Comparison of ENCODE assay signal across 23 cellular contexts in genomic region chr12:96297504-96297903, GRCh38.
DNase-seq lines count a peak whose midpoint lies in the region; ATAC-seq and TF ChIP-seq lines count a peak whose summit lies in the region.
"Had no signal": no experiment of that assay in that cellular context is flagged by ENCODE, and none has a peak within 500 bp of the region (broad histone marks: within the 10 kb centered on the region; RNA-seq: fewer than 3 reads in every experiment).

No MANE protein-coding gene starts in this region.

- H3K4ac ChIP-seq in neuronal stem cell (ENCODE audit: low read length): no peak overlapping the region

- H3K23ac ChIP-seq in neuronal stem cell (ENCODE audit: low read depth, low read length, poor library complexity): no peak overlapping the region

- no peak overlapping the region for H4K8ac ChIP-seq in neuronal stem cell (ENCODE audit: low read depth, low read length)

- no CpG with 5 or more reads among the region's 4 CpGs for WGBS in neuronal stem cell (ENCODE audit: extremely low coverage in 2 of 2, insufficient read length in 2 of 2, insufficient replicate concordance in 1 of 2), 2 donors

- POLR2A ChIA-PET in RWPE1 (lab: Yijun Ruan, JAX; ENCODE audit: low non-redundant PET): no interaction called here

- H3K27me3 ChIP-seq in neuronal stem cell (ENCODE audit: control insufficient read depth in 3 of 3, insufficient read depth in 3 of 3, low read depth in 1 of 3, low read length in 3 of 3): no peaks in the 10 kb centered on the region
- H3K27me3 ChIP-seq: BE2C; BLaER1 treated with 17β-estradiol and CSF1 and Interleukin-3, amounts not matched to agents 10 nM and 100 nM had no signal

- H2BK15ac ChIP-seq in neuronal stem cell (ENCODE audit: low read length): no peak overlapping the region

- no peak overlapping the region for H3K18ac ChIP-seq in neuronal stem cell (ENCODE audit: low read length)

- no peak overlapping the region for H2AFZ ChIP-seq in neuronal stem cell (ENCODE audit: low read length)
- H2AFZ ChIP-seq: GM23338 had no signal

- no peaks in the 10 kb centered on the region for H3K79me1 ChIP-seq in neuronal stem cell (ENCODE audit: low read depth, low read length)

- no peak overlapping the region for H2BK12ac ChIP-seq in neuronal stem cell (ENCODE audit: low read length)

- ATAC-seq in HG03354 (IDR thresholded peaks at IDR 0.05; ENCODE audit: poor library complexity, severe bottlenecking, unreplicated experiment) (peak; percentile 56), T-helper 17 cell (no peak)
- ATAC-seq: A549, GM23338, HCT116 had no signal

- H2BK120ac ChIP-seq in neuronal stem cell (ENCODE audit: low read depth, low read length): no peak overlapping the region

- H3K9me3 ChIP-seq in T-helper 17 cell (ENCODE audit: control insufficient read depth, low read length, poor library complexity, severe bottlenecking): no peaks in the 10 kb centered on the region
- peaks cover 0 to 7% of the 10 kb centered on the region in 2 donors for H3K9me3 ChIP-seq in neuronal stem cell (replicated peaks in 1 of 2; ENCODE audit: control insufficient read depth in 2 of 2, insufficient read depth in 1 of 2, low read depth in 1 of 2, low read length in 2 of 2)
- H3K9me3 ChIP-seq: A549, BE2C had no signal

- no peak overlapping the region for H3K4me2 ChIP-seq in neuronal stem cell (ENCODE audit: insufficient read depth, low read length, poor library complexity, severe bottlenecking)
- H3K4me2 ChIP-seq: A549; BLaER1 treated with 17β-estradiol and CSF1 and Interleukin-3, amounts not matched to agents 10 nM and 100 nM; GM23338 had no signal

- H3K27ac Mint-ChIP-seq in T-helper 17 cell: peak overlapping the region; percentile 75
- H3K27ac Mint-ChIP-seq: CD4-positive, alpha-beta T cell; GM23338; H9 had no signal

- DNase-seq in GM12865 (ENCODE audit: low read depth) (peak; percentile 14), T-helper 17 cell (no peak), fibroblast of villous mesenchyme (ENCODE audit: low read depth) (peak; percentile 28), RWPE1 (ENCODE audit: low spot score) (no peak), neuronal stem cell (ENCODE audit: low spot score) (no peak), NCI-H510A (lab: John Stamatoyannopoulos, UW) (no peak), NCI-H2081 treated with DMSO at 0.1 percent for 48 hours (lab: John Stamatoyannopoulos, UW) (no peak)
- DNase-seq: 8988T; ACHN; AML-193; BE2C; CD4-positive, alpha-beta T cell; CD8-positive, alpha-beta memory T cell; DMS 273 treated with DMSO at 0.1 percent for 48 hours; DMS79; GF-D8; H9 had no signal

- peaks cover 0 to 3% of the 10 kb centered on the region in 2 donors for H3K4me1 ChIP-seq in neuronal stem cell (ENCODE audit: control insufficient read depth in 2 of 2, insufficient read depth in 1 of 2, low read depth in 1 of 2, low read length in 2 of 2)
- H3K4me1 ChIP-seq: BLaER1 treated with 17β-estradiol and CSF1 and Interleukin-3, amounts not matched to agents 10 nM and 100 nM had no signal

- CTCF ChIA-PET in RWPE1 (lab: Yijun Ruan, JAX): interaction anchor here (0.7 kb wide), 1 partner anchor 405 kb away, joined by 3 read pairs; no protein-coding TSS in a partner anchor

- no peak overlapping the region for H3K27ac ChIP-seq in RWPE1
- H3K27ac ChIP-seq in neuronal stem cell (replicated peaks; ENCODE audit: low read length): no peak overlapping the region
- H3K27ac ChIP-seq: A549; BLaER1 treated with 17β-estradiol and CSF1 and Interleukin-3, amounts not matched to agents 10 nM and 100 nM had no signal

- no peak overlapping the region for H2AK5ac ChIP-seq in neuronal stem cell (ENCODE audit: low read depth, low read length)

- no peak overlapping the region for H3K4me3 Mint-ChIP-seq in T-helper 17 cell
- H3K4me3 Mint-ChIP-seq: CD14-positive monocyte; CD4-positive, alpha-beta T cell; CD8-positive, alpha-beta memory T cell; GM23338; H9 had no signal

- H3K14ac ChIP-seq in neuronal stem cell (ENCODE audit: low read length): no peak overlapping the region

- H3K36me3 Mint-ChIP-seq in T-helper 17 cell (ENCODE audit: low read depth): no peaks in the 10 kb centered on the region

- H3K36me3 ChIP-seq in neuronal stem cell (replicated peaks in 1 of 2; ENCODE audit: control insufficient read depth in 2 of 2, insufficient read depth in 2 of 2, low read length in 2 of 2): peaks cover 0 to 74% of the 10 kb centered on the region in 2 donors
- H3K36me3 ChIP-seq: BE2C had no signal

- no peak overlapping the region for H3K9ac ChIP-seq in neuronal stem cell (ENCODE audit: low read depth, low read length, poor library complexity)
- H3K9ac ChIP-seq: BLaER1 treated with 17β-estradiol and CSF1 and Interleukin-3, amounts not matched to agents 10 nM and 100 nM had no signal

- no peaks in the 10 kb centered on the region for H3K27me3 Mint-ChIP-seq in T-helper 17 cell
- H3K27me3 Mint-ChIP-seq: CD4-positive, alpha-beta T cell; CD8-positive, alpha-beta memory T cell had no signal

- no peak overlapping the region for H3K4me3 ChIP-seq in GM12865 (ENCODE audit: low read depth, low read length)
- H3K4me3 ChIP-seq in fibroblast of villous mesenchyme (ENCODE audit: low read depth, low read length): no peak overlapping the region
- no peak overlapping the region for H3K4me3 ChIP-seq in neuronal stem cell (ENCODE audit: low read length in 2 of 2)
- H3K4me3 ChIP-seq: A549; BLaER1 treated with 17β-estradiol and CSF1 and Interleukin-3, amounts not matched to agents 10 nM and 100 nM; GM23338 had no signal

- TF ChIP-seq CTCF in GM12865 (IDR thresholded peaks at IDR 0.05; ENCODE audit: insufficient read depth, low read depth, low read length, missing control alignments) (no peak), fibroblast of villous mesenchyme (IDR thresholded peaks at IDR 0.05; ENCODE audit: insufficient read depth, low read depth, low read length) (no peak), RWPE1 (conservative IDR thresholded peaks at IDR 0.05; ENCODE audit: low read depth) (no peak)

- no peak overlapping the region for H2BK5ac ChIP-seq in neuronal stem cell (ENCODE audit: low read length)

- H4K91ac ChIP-seq in neuronal stem cell (ENCODE audit: low read depth, low read length, poor library complexity): no peak overlapping the region

- H3K4me1 Mint-ChIP-seq in T-helper 17 cell: peaks cover 11% of the 10 kb centered on the region
- H3K4me1 Mint-ChIP-seq: CD14-positive monocyte, GM23338 had no signal

Comparison
In these comparisons a context has a peak if more than half of its experiments do, and no peak if none do; other contexts are left out.
1. DNase-seq: peak in GM12865 (single experiment) and fibroblast of villous mesenchyme (single experiment); none in T-helper 17 cell (0 of 3), RWPE1 (single experiment), neuronal stem cell (single experiment), NCI-H510A (single experiment) and NCI-H2081 treated with DMSO at 0.1 percent for 48 hours (single experiment).